17 cellular contexts compared by ENCODE assay signal in the genomic region with DNA sequence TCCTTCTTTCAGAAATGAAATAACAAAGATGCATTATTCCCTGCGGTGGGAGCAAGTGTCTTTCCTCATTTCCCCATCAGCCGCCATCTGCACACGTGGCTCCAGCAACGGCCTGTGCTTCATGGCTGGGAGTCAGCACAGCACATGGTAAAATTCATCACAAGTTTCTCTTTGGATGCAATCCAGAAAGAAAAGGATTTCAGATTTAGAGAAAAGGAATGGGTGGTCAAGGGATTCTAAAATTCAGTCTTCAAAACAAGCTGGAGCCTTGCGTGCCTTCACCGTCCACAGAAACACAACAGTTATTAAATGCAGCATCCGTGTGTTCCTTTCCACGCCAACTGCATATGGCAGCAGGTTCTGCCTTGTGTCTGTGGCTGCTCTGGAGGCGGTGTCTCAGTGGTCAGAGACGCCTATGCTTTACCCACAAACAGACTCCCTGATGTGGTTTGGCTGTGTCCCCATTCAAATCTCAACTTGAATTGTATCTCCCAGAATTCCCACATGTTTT.
DNase-seq lines count a peak whose midpoint lies in the region; ATAC-seq, FAIRE-seq and TF ChIP-seq lines count a peak whose summit lies in the region.
"Had no signal": no experiment of that assay in that cellular context is flagged by ENCODE, and none has a peak within 500 bp of the region (broad histone marks: within the 10 kb centered on the region; RNA-seq: fewer than 3 reads in every experiment).

No MANE protein-coding gene starts in this region.

- FAIRE-seq in endometrium (lab: Jason Lieb, UNC), result peak; percentile 66
- FAIRE-seq: GM12891, K562 had no signal

- no peak overlapping the region for H2AFZ ChIP-seq in PC-9

- H3F3A ChIP-seq in PC-9 (ENCODE audit: insufficient read depth, low read depth), result no peaks in the 10 kb centered on the region

- no peaks in the 10 kb centered on the region for H3K4me1 Mint-ChIP-seq in activated CD4-positive, alpha-beta memory T cell treated with anti-CD3 and anti-CD28 coated beads for 36 hours (ENCODE audit: low read depth)
- H3K4me1 Mint-ChIP-seq: CD4-positive, CD25-positive, alpha-beta regulatory T cell had no signal

- DNase-seq in M059J (ENCODE audit: low read depth) (peak; percentile 73), inferior parietal cortex (ENCODE audit: extremely low spot score) (peak; percentile 52), superior temporal gyrus (ENCODE audit: extremely low spot score) (peak; percentile 70), PC-9 (no peak), MG63 (no peak)
- DNase-seq in activated CD4-positive, alpha-beta memory T cell treated with anti-CD3 and anti-CD28 coated beads for 36 hours, result no peak
- DNase-seq: activated naive CD4-positive, alpha-beta T cell; CD4-positive, CD25-positive, alpha-beta regulatory T cell; effector memory CD4-positive, alpha-beta T cell; NCI-H1417 treated with DMSO at 0.1 percent for 48 hours; NCI-H345; WERI-Rb-1 had no signal

- H4K20me1 ChIP-seq in PC-9 (ENCODE audit: insufficient read depth), result no peaks in the 10 kb centered on the region

- no peaks in the 10 kb centered on the region for H3K4me1 ChIP-seq in PC-9 (replicated peaks; ENCODE audit: insufficient read depth)
- H3K4me1 ChIP-seq: HAP-1 had no signal

- H3K4me2 ChIP-seq in PC-9, result no peak overlapping the region

- no peaks in the 10 kb centered on the region for H3K9me3 ChIP-seq in PC-9 (ENCODE audit: insufficient read depth, low read depth)
- H3K9me3 ChIP-seq in MG63, result peaks cover 10% of the 10 kb centered on the region
- H3K9me3 ChIP-seq: HAP-1 had no signal

- intact Hi-C loops in PC-9 (cut with micrococcal nuclease; ENCODE audit: unreplicated experiment), result no loop called here
- intact Hi-C loops in activated CD4-positive, alpha-beta memory T cell treated with anti-CD3 and anti-CD28 coated beads for 36 hours (cut with micrococcal nuclease), result no loop called here

- H3K4me3 ChIP-seq in PC-9 (no peak overlapping the region), MG63 (no peak overlapping the region)
- H3K4me3 ChIP-seq: HAP-1, K562 had no signal

- no peaks in the 10 kb centered on the region for H3K79me2 ChIP-seq in PC-9 (ENCODE audit: low read depth)

- BruUV-seq in PC-9 (replicated peaks; lab: Mats Ljungman, UMichigan), result no TSS peak

- H3K36me3 Mint-ChIP-seq in activated CD4-positive, alpha-beta memory T cell treated with anti-CD3 and anti-CD28 coated beads for 36 hours, result no peaks in the 10 kb centered on the region
- H3K36me3 Mint-ChIP-seq: CD4-positive, CD25-positive, alpha-beta regulatory T cell had no signal

- H3K36me3 ChIP-seq in PC-9 (ENCODE audit: low read depth) (no peaks in the 10 kb centered on the region), MG63 (no peaks in the 10 kb centered on the region)
- H3K36me3 ChIP-seq: HAP-1, WERI-Rb-1 had no signal

- no peaks in the 10 kb centered on the region for H3K9me2 ChIP-seq in PC-9 (ENCODE audit: insufficient read depth)

- H3K27me3 Mint-ChIP-seq in activated CD4-positive, alpha-beta memory T cell treated with anti-CD3 and anti-CD28 coated beads for 36 hours, result peaks cover 9% of the 10 kb centered on the region
- H3K27me3 Mint-ChIP-seq: CD4-positive, CD25-positive, alpha-beta regulatory T cell had no signal

- no peak overlapping the region for H3K4me3 Mint-ChIP-seq in activated CD4-positive, alpha-beta memory T cell treated with anti-CD3 and anti-CD28 coated beads for 36 hours
- H3K4me3 Mint-ChIP-seq: CD4-positive, CD25-positive, alpha-beta regulatory T cell had no signal

- H3K9me3 Mint-ChIP-seq in activated CD4-positive, alpha-beta memory T cell treated with anti-CD3 and anti-CD28 coated beads for 36 hours, result peaks cover 6% of the 10 kb centered on the region

- no peak for ATAC-seq in HG03432 (IDR thresholded peaks at IDR 0.05; ENCODE audit: unreplicated experiment)
- ATAC-seq: K562 had no signal

- no peak overlapping the region for H3K27ac Mint-ChIP-seq in activated CD4-positive, alpha-beta memory T cell treated with anti-CD3 and anti-CD28 coated beads for 36 hours
- H3K27ac Mint-ChIP-seq: CD4-positive, CD25-positive, alpha-beta regulatory T cell had no signal

- TF ChIP-seq CTCF in PC-9 (conservative IDR thresholded peaks at IDR 0.05), result no peak

- no peak overlapping the region for H3K27ac ChIP-seq in PC-9
- H3K27ac ChIP-seq: WERI-Rb-1 had no signal

- peaks cover 51% of the 10 kb centered on the region for H3K27me3 ChIP-seq in PC-9 (ENCODE audit: insufficient read depth, low read depth)
- no peaks in the 10 kb centered on the region for H3K27me3 ChIP-seq in MG63

- POLR2A ChIA-PET in PC-9 (lab: Charles Lee; ENCODE audit: unreplicated experiment), result no interaction called here
- POLR2A ChIA-PET in activated CD4-positive, alpha-beta memory T cell treated with anti-CD3 and anti-CD28 coated beads for 36 hours (lab: Charles Lee), result no interaction called here

- CTCF ChIA-PET in PC-9 (lab: Charles Lee), result no interaction called here
- CTCF ChIA-PET in activated CD4-positive, alpha-beta memory T cell treated with anti-CD3 and anti-CD28 coated beads for 36 hours (lab: Charles Lee), result no interaction called here

Comparison
In these comparisons a context has a peak if more than half of its experiments do, and no peak if none do; other contexts are left out.
1. DNase-seq: peak in M059J (single experiment), inferior parietal cortex (single experiment) and superior temporal gyrus (single experiment); none in PC-9 (0 of 2), MG63 (single experiment) and activated CD4-positive, alpha-beta memory T cell treated with anti-CD3 and anti-CD28 coated beads for 36 hours (single experiment).